1 cellular context compared by ENCODE assay signal in genomic region chr10:130737622-130738021, GRCh38.
A peak's percentile ranks its signal among the peaks of the same experiment; 100 is the strongest.
TF ChIP-seq lines count a peak whose summit lies in the region.

No MANE protein-coding gene starts in this region.

TF ChIP-seq in Ishikawa, 13 proteins besides CTCF, POLR2A, EP300 and RAD21:
- TF ChIP-seq REST (IDR thresholded peaks at IDR 0.05; ENCODE audit: low read depth) = peak; percentile 89
- TF ChIP-seq TCF12 (IDR thresholded peaks at IDR 0.05; ENCODE audit: low read depth) = no peak
